Comparison of ENCODE assay signal across 16 cellular contexts in the genomic region with DNA sequence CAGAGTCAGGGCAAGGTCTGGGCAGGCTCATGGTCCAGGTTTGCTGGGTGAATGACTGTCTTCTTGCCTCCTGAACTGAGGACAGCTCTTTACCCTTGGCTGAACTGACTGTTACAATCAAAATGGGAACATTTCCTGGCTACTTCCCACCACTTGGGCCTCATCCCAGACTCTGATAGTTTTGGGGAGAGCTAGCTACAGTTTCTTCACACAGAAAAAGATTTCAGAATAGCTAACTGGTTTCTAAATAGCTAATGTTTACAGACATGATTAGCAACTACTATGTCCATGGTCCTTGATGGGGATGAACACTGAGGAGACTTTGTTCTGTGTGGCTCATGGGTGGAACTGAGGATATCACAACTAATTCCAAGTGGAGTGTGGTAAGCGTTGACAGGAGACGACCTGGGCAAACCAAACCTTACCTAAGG. TPM values are rescaled to one million over a fixed set of nuclear protein-coding genes. Genes with fewer than 3 reads are reported as not detected.
DNase-seq lines count a peak whose midpoint lies in the region; ATAC-seq and TF ChIP-seq lines count a peak whose summit lies in the region.
"Had no signal": no experiment of that assay in that cellular context is flagged by ENCODE, and none has a peak within 500 bp of the region (broad histone marks: within the 10 kb centered on the region; RNA-seq: fewer than 3 reads in every experiment).

No MANE protein-coding gene starts in this region.

- intact Hi-C loops in left cardiac atrium (cut with DNase I) = no loop called here
- intact Hi-C loops in upper lobe of right lung (cut with DNase I) = no loop called here

- no peak for TF ChIP-seq CTCF in nephron (IDR thresholded peaks at IDR 0.05; ENCODE audit: unreplicated experiment in 3 of 3)
- no peak for TF ChIP-seq CTCF in upper lobe of right lung (IDR thresholded peaks at IDR 0.05)
- TF ChIP-seq CTCF in neural progenitor cell (IDR thresholded peaks at IDR 0.05) = no peak
- TF ChIP-seq CTCF in HFFc6 (IDR thresholded peaks at IDR 0.05) = no peak

- no peak overlapping the region for H3K4me2 ChIP-seq in neural progenitor cell

- no peak overlapping the region for H3K9ac ChIP-seq in neural progenitor cell
- H3K9ac ChIP-seq: parathyroid adenoma had no signal

- peak; percentile 56 for DNase-seq in astrocyte of the hippocampus (ENCODE audit: low read depth, low spot score)
- DNase-seq in left cardiac atrium = peak; percentile 51
- DNase-seq in upper lobe of right lung = peak; percentile 13
- DNase-seq in stimulated activated CD8-positive, alpha-beta memory T cell treated with anti-CD3 and anti-CD28 coated beads, Interleukin-4, amount 100 ng/mL, for 48 hours = no peak
- DNase-seq in HUDEP-2 (lab: John Stamatoyannopoulos, UW; ENCODE audit: unreplicated experiment in 76 of 76) = no peak
- DNase-seq in neural progenitor cell (ENCODE audit: low spot score) = no peak
- no peak for DNase-seq in HFFc6
- DNase-seq: activated CD4-positive, alpha-beta T cell treated with anti-CD3 and anti-CD28 coated beads, Interleukin-2, amount 10 ng/mL, durations not matched to agents 24 days and 14 days; effector memory CD8-positive, alpha-beta T cell; NCI-H1105 treated with DMSO at 0.1 percent for 48 hours; NCI-H526 treated with DMSO at 0.1 percent for 48 hours; T-helper 2 cell had no signal

- no peaks in the 10 kb centered on the region for H3K79me2 ChIP-seq in neural progenitor cell (ENCODE audit: low read depth)

- H3K4me3 ChIP-seq in upper lobe of right lung (no peak overlapping the region), neural progenitor cell (no peak overlapping the region)

- H3K27ac ChIP-seq in upper lobe of right lung (no peak overlapping the region), neural progenitor cell (no peak overlapping the region)
- H3K27ac ChIP-seq: C4-2B, parathyroid adenoma, RWPE1 had no signal

- H3K9me3 ChIP-seq in upper lobe of right lung = no peaks in the 10 kb centered on the region
- H3K9me3 ChIP-seq in neural progenitor cell (ENCODE audit: low read depth) = no peaks in the 10 kb centered on the region

- no peak overlapping the region for H2AFZ ChIP-seq in neural progenitor cell (replicated peaks)
- H2AFZ ChIP-seq: parathyroid adenoma had no signal

- H3K9me3 Mint-ChIP-seq in nephron (no peaks in the 10 kb centered on the region), neural progenitor cell (peaks cover 3% of the 10 kb centered on the region), HFFc6 (no peaks in the 10 kb centered on the region)
- H3K9me3 Mint-ChIP-seq: activated CD4-positive, alpha-beta T cell treated with anti-CD3 and anti-CD28 coated beads, Interleukin-2, amount 10 ng/mL, durations not matched to agents 24 days and 14 days; effector memory CD8-positive, alpha-beta T cell had no signal

- no peaks in the 10 kb centered on the region for H3K36me3 Mint-ChIP-seq in nephron (ENCODE audit: low read depth)
- H3K36me3 Mint-ChIP-seq in neural progenitor cell = no peaks in the 10 kb centered on the region
- H3K36me3 Mint-ChIP-seq in HFFc6 (ENCODE audit: low read depth) = no peaks in the 10 kb centered on the region

- H3K4me1 ChIP-seq in upper lobe of right lung (peaks cover 33% of the 10 kb centered on the region), neural progenitor cell (peaks cover 16% of the 10 kb centered on the region)

- H3K4me3 Mint-ChIP-seq in nephron (peak overlapping the region in 2 of 3 experiments; percentile 51 to 75), neural progenitor cell (no peak overlapping the region), HFFc6 (no peak overlapping the region)
- H3K4me3 Mint-ChIP-seq: activated CD4-positive, alpha-beta T cell treated with anti-CD3 and anti-CD28 coated beads, Interleukin-2, amount 10 ng/mL, durations not matched to agents 24 days and 14 days; effector memory CD8-positive, alpha-beta T cell had no signal

- no peaks in the 10 kb centered on the region for H4K20me1 ChIP-seq in neural progenitor cell (ENCODE audit: low read depth)

- H3K27ac Mint-ChIP-seq in nephron (peak overlapping the region; percentile 15 to 98 (median 97)), neural progenitor cell (no peak overlapping the region), HFFc6 (no peak overlapping the region)
- H3K27ac Mint-ChIP-seq: activated CD4-positive, alpha-beta T cell treated with anti-CD3 and anti-CD28 coated beads, Interleukin-2, amount 10 ng/mL, durations not matched to agents 24 days and 14 days had no signal

- H3K36me3 ChIP-seq in upper lobe of right lung (no peaks in the 10 kb centered on the region), neural progenitor cell (no peaks in the 10 kb centered on the region)

- peaks cover 3% of the 10 kb centered on the region for H3F3A ChIP-seq in neural progenitor cell (ENCODE audit: low read depth)

- ATAC-seq in left cardiac atrium (peak; percentile 54 to 60), upper lobe of right lung (no peak)
- ATAC-seq: effector memory CD8-positive, alpha-beta T cell had no signal

- H3K4me1 Mint-ChIP-seq in nephron = peaks cover 74% of the 10 kb centered on the region
- peaks cover 12% of the 10 kb centered on the region for H3K4me1 Mint-ChIP-seq in neural progenitor cell
- H3K4me1 Mint-ChIP-seq in HFFc6 (ENCODE audit: low read depth) = no peaks in the 10 kb centered on the region
- H3K4me1 Mint-ChIP-seq: activated CD4-positive, alpha-beta T cell treated with anti-CD3 and anti-CD28 coated beads, Interleukin-2, amount 10 ng/mL, durations not matched to agents 24 days and 14 days had no signal

- H3K27me3 Mint-ChIP-seq in nephron (ENCODE audit: low read depth) (no peaks in the 10 kb centered on the region), neural progenitor cell (ENCODE audit: insufficient read depth, low read depth) (peaks cover 3% of the 10 kb centered on the region), HFFc6 (ENCODE audit: insufficient read depth) (peaks cover 10% of the 10 kb centered on the region)

- H3K27me3 ChIP-seq in upper lobe of right lung = no peaks in the 10 kb centered on the region
- no peaks in the 10 kb centered on the region for H3K27me3 ChIP-seq in neural progenitor cell

RNA-seq across cellular contexts. Expression of gene ALPK3, which starts 7.1 kb away (rescaled TPM):
- total RNA-seq in left cardiac atrium (10 to 100 TPM; 59.9 to 75.7 TPM), upper lobe of right lung (21.0 TPM), neural progenitor cell (ENCODE audit: low replicate concordance) (5.4 and 9.5 TPM in 2 replicates)
- under 1 TPM; 0.05 to 0.60 (median 0.26) TPM for total RNA-seq in HFFc6 (2021; fragmentation: NEBNext Ultra II Directional; extraction: Animal tissue kit (Norgen Biotek cat#: 25700))

Comparison
In these comparisons a context has a peak if more than half of its experiments do, and no peak if none do; other contexts are left out.
1. DNase-seq: peak in astrocyte of the hippocampus (single experiment), left cardiac atrium (single experiment) and upper lobe of right lung (single experiment); none in stimulated activated CD8-positive, alpha-beta memory T cell treated with anti-CD3 and anti-CD28 coated beads, Interleukin-4, amount 100 ng/mL, for 48 hours (single experiment), HUDEP-2 (0 of 76), neural progenitor cell (single experiment) and HFFc6 (single experiment).
2. H3K27ac Mint-ChIP-seq: peak in nephron (3 of 3); none in neural progenitor cell (single experiment) and HFFc6 (single experiment).
3. H3K4me3 Mint-ChIP-seq: peak in nephron (2 of 3); none in neural progenitor cell (single experiment) and HFFc6 (single experiment).